In genomic region chr2:122096788-122097187, GRCh38 we compare ENCODE assay signal across 14 cellular contexts.
DNase-seq lines count a peak whose midpoint lies in the region; ATAC-seq and TF ChIP-seq lines count a peak whose summit lies in the region.
"Had no signal": no experiment of that assay in that cellular context is flagged by ENCODE, and none has a peak within 500 bp of the region (broad histone marks: within the 10 kb centered on the region; RNA-seq: fewer than 3 reads in every experiment).

No MANE protein-coding gene starts in this region.

- no peaks in the 10 kb centered on the region for H4K20me1 ChIP-seq in BLaER1 treated with 17β-estradiol and CSF1 and Interleukin-3, amounts not matched to agents 10 nM and 100 nM

- TF ChIP-seq CTCF in A673 (conservative IDR thresholded peaks at IDR 0.05; ENCODE audit: low read depth, low read length) (no peak), RWPE1 (conservative IDR thresholded peaks at IDR 0.05; ENCODE audit: low read depth) (no peak), esophagus muscularis mucosa (IDR thresholded peaks at IDR 0.05) (no peak)

- H3K27me3 ChIP-seq in A673 (replicated peaks; ENCODE audit: insufficient read depth, low read depth, low read length, poor library complexity) (no peaks in the 10 kb centered on the region), esophagus muscularis mucosa (no peaks in the 10 kb centered on the region)
- H3K27me3 ChIP-seq in BLaER1 treated with 17β-estradiol and CSF1 and Interleukin-3, amounts not matched to agents 10 nM and 100 nM, result no peaks in the 10 kb centered on the region
- H3K27me3 ChIP-seq: BE2C had no signal

- H3K27ac ChIP-seq in A673 (ENCODE audit: low read depth, low read length, poor library complexity, severe bottlenecking) (no peak overlapping the region), RWPE1 (no peak overlapping the region), esophagus muscularis mucosa (replicated peaks in 1 of 4) (no peak overlapping the region)
- H3K27ac ChIP-seq in BLaER1 treated with 17β-estradiol and CSF1 and Interleukin-3, amounts not matched to agents 10 nM and 100 nM, result no peak overlapping the region
- H3K27ac ChIP-seq: KMS-11 had no signal

- POLR2A ChIA-PET in A673 (lab: Charles Lee; ENCODE audit: low non-redundant PET) (no interaction called here), RWPE1 (lab: Yijun Ruan, JAX; ENCODE audit: low non-redundant PET) (no interaction called here)

- H3K4me2 ChIP-seq in BLaER1 treated with 17β-estradiol and CSF1 and Interleukin-3, amounts not matched to agents 10 nM and 100 nM, result peak overlapping the region in 10 of 11 experiments; percentile 4 to 73 (median 56); a peak in 17 of 22 replicates
- H3K4me2 ChIP-seq: KMS-11 had no signal

- H3K4me3 ChIP-seq in A673 (ENCODE audit: low read depth, low read length, poor library complexity, severe bottlenecking) (no peak overlapping the region), esophagus muscularis mucosa (no peak overlapping the region)
- no peak overlapping the region for H3K4me3 ChIP-seq in BLaER1 treated with 17β-estradiol and CSF1 and Interleukin-3, amounts not matched to agents 10 nM and 100 nM

- H3K4me1 ChIP-seq in A673 (ENCODE audit: insufficient read depth, low read length, poor library complexity, severe bottlenecking) (peaks cover 13% of the 10 kb centered on the region), esophagus muscularis mucosa (no peaks in the 10 kb centered on the region)
- H3K4me1 ChIP-seq in BLaER1 treated with 17β-estradiol and CSF1 and Interleukin-3, amounts not matched to agents 10 nM and 100 nM, result peaks cover 10 to 44% (median 22%) of the 10 kb centered on the region in 10 experiments; a peak in 18 of 20 replicates
- H3K4me1 ChIP-seq: BE2C had no signal

- no peak for TF ChIP-seq EP300 in esophagus muscularis mucosa (IDR thresholded peaks at IDR 0.05)

- ATAC-seq in GM21526 (IDR thresholded peaks at IDR 0.05; ENCODE audit: low FRiP score, unreplicated experiment) (no peak), GM21737 (IDR thresholded peaks at IDR 0.05; ENCODE audit: unreplicated experiment) (no peak)

- H3K36me3 ChIP-seq in A673 (ENCODE audit: insufficient read depth, low read length, poor library complexity, severe bottlenecking) (no peaks in the 10 kb centered on the region), esophagus muscularis mucosa (no peaks in the 10 kb centered on the region)
- H3K36me3 ChIP-seq in BLaER1 treated with 17β-estradiol and CSF1 and Interleukin-3, amounts not matched to agents 10 nM and 100 nM, result no peaks in the 10 kb centered on the region
- H3K36me3 ChIP-seq: BE2C had no signal

- intact Hi-C loops in A673 (cut with micrococcal nuclease; ENCODE audit: unreplicated experiment), result no loop called here
- intact Hi-C loops in esophagus muscularis mucosa (cut with DNase I), result no loop called here

- no TSS peak for BruUV-seq in A673 (replicated peaks; lab: Mats Ljungman, UMichigan)

- no peak for TF ChIP-seq POLR2A in esophagus muscularis mucosa (IDR thresholded peaks at IDR 0.05; ENCODE audit: low read depth)

- WGBS in esophagus muscularis mucosa, result 44% methylated on average over 3 of the region's 3 CpGs

- H3K9me3 ChIP-seq in A673 (ENCODE audit: low read depth, low read length, poor library complexity, severe bottlenecking), result no peaks in the 10 kb centered on the region
- H3K9me3 ChIP-seq in BLaER1 treated with 17β-estradiol and CSF1 and Interleukin-3, amounts not matched to agents 10 nM and 100 nM (replicated peaks in 1 of 11), result peaks cover 0 to 2% (median 0%) of the 10 kb centered on the region in 11 experiments; a peak in 2 of 22 replicates
- no peaks in the 10 kb centered on the region for H3K9me3 ChIP-seq in esophagus muscularis mucosa
- H3K9me3 ChIP-seq: BE2C had no signal

- DNase-seq in A673 (ENCODE audit: low spot score), result peak; percentile 76
- peak; percentile 13 for DNase-seq in RWPE1 (ENCODE audit: low spot score)
- peak; percentile 91 for DNase-seq in esophagus muscularis mucosa (ENCODE audit: extremely low spot score)
- DNase-seq in NCI-H226, result no peak
- DNase-seq: ACHN; BE2C; Calu3; CD4-positive, alpha-beta memory T cell; GDM1; H9 had no signal

- no peak overlapping the region for H3K9ac ChIP-seq in BLaER1 treated with 17β-estradiol and CSF1 and Interleukin-3, amounts not matched to agents 10 nM and 100 nM
- H3K9ac ChIP-seq: KMS-11 had no signal

- CTCF ChIA-PET in A673 (lab: Charles Lee), result no interaction called here
- CTCF ChIA-PET in RWPE1 (lab: Yijun Ruan, JAX), result no interaction called here
